Comparison of ENCODE assay signal across 9 cellular contexts in the genomic region with DNA sequence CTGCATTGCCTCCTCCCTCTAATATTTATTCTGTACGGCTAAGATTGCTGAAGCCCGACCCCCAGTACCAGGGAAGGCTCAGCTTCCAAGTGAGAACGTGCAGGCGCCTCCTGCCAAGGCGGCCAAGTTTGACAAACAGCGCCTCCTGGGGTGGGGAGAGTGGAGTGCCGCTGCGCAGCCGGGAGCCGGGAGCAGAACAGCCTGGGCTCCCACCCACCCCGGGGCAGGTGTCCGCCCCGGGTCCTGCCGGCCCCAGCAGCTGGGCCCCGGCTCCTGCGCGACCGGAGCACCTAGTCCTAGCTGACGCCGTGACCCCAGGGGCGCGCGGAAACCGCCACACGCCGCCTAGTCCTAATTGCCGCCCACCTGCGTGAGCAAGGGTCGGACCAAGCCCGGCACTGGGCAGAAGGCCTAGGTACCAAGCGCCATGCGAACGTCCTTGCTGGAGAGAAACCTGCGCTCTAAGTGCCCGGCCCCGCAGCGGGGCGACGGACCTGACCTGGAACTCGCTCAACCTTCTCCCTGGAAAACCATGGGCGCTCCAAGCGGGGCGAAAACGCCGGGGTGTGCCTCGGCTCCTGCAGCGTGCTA. TPM values are rescaled to one million over a fixed set of nuclear protein-coding genes. Genes with fewer than 3 reads are reported as not detected.
DNase-seq lines count a peak whose midpoint lies in the region; ATAC-seq and TF ChIP-seq lines count a peak whose summit lies in the region.
"Had no signal": no experiment of that assay in that cellular context is flagged by ENCODE, and none has a peak within 500 bp of the region (broad histone marks: within the 10 kb centered on the region; RNA-seq: fewer than 3 reads in every experiment).

No MANE protein-coding gene starts in this region.

- no peaks in the 10 kb centered on the region for H3K36me3 Mint-ChIP-seq in progenitor cell of endocrine pancreas (ENCODE audit: insufficient read depth)

- no peak overlapping the region for H3K4me3 Mint-ChIP-seq in progenitor cell of endocrine pancreas (ENCODE audit: low read depth)

- H3K27me3 Mint-ChIP-seq in progenitor cell of endocrine pancreas, result peaks cover 70% of the 10 kb centered on the region

- no peak overlapping the region for H3K27ac Mint-ChIP-seq in progenitor cell of endocrine pancreas

- DNase-seq in Daoy (ENCODE audit: low read depth) (peak; percentile 77), NCI-H1092 treated with DMSO at 0.1 percent for 48 hours (lab: John Stamatoyannopoulos, UW) (peak; percentile 30), progenitor cell of endocrine pancreas (ENCODE audit: low spot score, unreplicated experiment) (peak; percentile 78), pons (ENCODE audit: low spot score) (no peak), NCI-H2081 (lab: John Stamatoyannopoulos, UW) (no peak), NCI-H2171 treated with DMSO at 0.1 percent for 48 hours (lab: John Stamatoyannopoulos, UW) (no peak)

- peaks cover 11% of the 10 kb centered on the region for H3K4me1 Mint-ChIP-seq in progenitor cell of endocrine pancreas (ENCODE audit: low read depth)

- TF ChIP-seq CTCF in progenitor cell of endocrine pancreas (IDR thresholded peaks at IDR 0.05; ENCODE audit: unreplicated experiment), result peak; percentile 85

- ATAC-seq in esophagus mucosa (peak; percentile 24), GM21825 (IDR thresholded peaks at IDR 0.05; ENCODE audit: unreplicated experiment) (no peak)

- no peaks in the 10 kb centered on the region for H3K9me3 Mint-ChIP-seq in progenitor cell of endocrine pancreas (ENCODE audit: low read depth)

RNA-seq across cellular contexts. Expression of gene EBF3, which starts 5.0 kb away (rescaled TPM):
- 1.1 and 3.4 TPM in 2 replicates for total RNA-seq in Daoy (2014; rRNA removed; shearing (Covaris generic))
- total RNA-seq in esophagus mucosa (0.44 TPM), progenitor cell of endocrine pancreas (0.19 and 0.38 TPM in 2 replicates)
- total RNA-seq: HT1080 had no signal

Comparison
In these comparisons a context has a peak if more than half of its experiments do, and no peak if none do; other contexts are left out.
1. DNase-seq: peak in Daoy (single experiment), NCI-H1092 treated with DMSO at 0.1 percent for 48 hours (single experiment) and progenitor cell of endocrine pancreas (single experiment); none in pons (single experiment), NCI-H2081 (0 of 2) and NCI-H2171 treated with DMSO at 0.1 percent for 48 hours (single experiment).